ENCODE assay signal across 2 cellular contexts in the genomic region with DNA sequence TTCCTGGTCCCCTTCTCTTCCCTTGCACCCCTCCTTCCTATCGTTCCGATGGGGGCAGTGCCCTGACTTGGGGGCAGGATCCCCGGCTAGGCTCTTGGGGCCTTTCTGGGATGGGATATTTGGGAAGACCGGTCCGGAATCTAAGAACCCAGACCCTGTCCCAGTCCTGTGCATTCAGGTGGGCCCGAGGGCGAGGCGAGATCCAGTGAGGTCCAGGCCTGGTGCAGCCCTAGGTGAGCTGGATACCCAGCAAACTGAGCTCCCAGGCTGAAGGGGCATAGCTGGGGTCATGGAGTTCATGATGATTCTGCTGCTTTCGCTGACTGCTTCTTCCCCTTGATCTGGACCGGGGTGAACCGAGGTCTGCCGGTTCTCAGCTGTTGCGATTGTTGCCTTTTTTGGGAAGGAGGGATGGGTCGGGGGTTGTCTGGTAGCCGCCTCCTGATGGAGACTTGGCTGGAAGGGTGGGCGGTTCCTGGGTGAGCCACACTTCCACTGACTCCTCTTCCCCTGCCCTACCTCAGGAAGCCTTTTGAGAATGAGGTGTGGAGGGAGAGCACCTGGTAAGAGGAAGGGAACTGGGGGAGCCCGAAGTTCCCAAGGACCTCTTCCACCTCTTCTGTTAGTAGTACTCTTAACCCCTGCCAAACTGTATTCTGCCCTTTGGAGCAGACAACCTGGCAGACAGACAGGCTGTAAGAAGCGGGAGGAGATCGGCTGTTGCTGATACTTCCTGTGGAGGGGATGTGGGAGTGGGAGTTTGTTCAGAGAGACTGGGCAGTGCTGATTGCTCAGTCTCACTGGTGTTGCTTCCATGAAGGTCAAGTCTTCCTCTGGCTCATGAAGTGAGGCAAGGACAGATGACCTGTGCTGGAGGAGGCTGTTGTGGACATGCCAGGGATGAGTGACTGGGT.
TF ChIP-seq lines count a peak whose summit lies in the region.

No MANE protein-coding gene starts in this region.

TF ChIP-seq in K562, 482 proteins besides CTCF, POLR2A, EP300 and RAD21 (continued from another document):
- TF ChIP-seq, protein P1, sequence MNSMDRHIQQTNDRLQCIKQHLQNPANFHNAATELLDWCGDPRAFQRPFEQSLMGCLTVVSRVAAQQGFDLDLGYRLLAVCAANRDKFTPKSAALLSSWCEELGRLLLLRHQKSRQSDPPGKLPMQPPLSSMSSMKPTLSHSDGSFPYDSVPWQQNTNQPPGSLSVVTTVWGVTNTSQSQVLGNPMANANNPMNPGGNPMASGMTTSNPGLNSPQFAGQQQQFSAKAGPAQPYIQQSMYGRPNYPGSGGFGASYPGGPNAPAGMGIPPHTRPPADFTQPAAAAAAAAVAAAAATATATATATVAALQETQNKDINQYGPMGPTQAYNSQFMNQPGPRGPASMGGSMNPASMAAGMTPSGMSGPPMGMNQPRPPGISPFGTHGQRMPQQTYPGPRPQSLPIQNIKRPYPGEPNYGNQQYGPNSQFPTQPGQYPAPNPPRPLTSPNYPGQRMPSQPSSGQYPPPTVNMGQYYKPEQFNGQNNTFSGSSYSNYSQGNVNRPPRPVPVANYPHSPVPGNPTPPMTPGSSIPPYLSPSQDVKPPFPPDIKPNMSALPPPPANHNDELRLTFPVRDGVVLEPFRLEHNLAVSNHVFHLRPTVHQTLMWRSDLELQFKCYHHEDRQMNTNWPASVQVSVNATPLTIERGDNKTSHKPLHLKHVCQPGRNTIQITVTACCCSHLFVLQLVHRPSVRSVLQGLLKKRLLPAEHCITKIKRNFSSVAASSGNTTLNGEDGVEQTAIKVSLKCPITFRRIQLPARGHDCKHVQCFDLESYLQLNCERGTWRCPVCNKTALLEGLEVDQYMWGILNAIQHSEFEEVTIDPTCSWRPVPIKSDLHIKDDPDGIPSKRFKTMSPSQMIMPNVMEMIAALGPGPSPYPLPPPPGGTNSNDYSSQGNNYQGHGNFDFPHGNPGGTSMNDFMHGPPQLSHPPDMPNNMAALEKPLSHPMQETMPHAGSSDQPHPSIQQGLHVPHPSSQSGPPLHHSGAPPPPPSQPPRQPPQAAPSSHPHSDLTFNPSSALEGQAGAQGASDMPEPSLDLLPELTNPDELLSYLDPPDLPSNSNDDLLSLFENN (IDR thresholded peaks at IDR 0.05; ENCODE audit: low read depth in 2 of 2, low read length in 2 of 2), result 0 out of 4 replicates have a peak, but pooled peaks of 1 of the 2 experiments have one; percentile 18
- TF ChIP-seq, protein P2, sequence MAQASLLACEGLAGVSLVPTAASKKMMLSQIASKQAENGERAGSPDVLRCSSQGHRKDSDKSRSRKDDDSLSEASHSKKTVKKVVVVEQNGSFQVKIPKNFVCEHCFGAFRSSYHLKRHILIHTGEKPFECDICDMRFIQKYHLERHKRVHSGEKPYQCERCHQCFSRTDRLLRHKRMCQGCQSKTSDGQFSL (CRISPR knock-in tag; IDR thresholded peaks at IDR 0.05), result no peak
- TF ChIP-seq, protein P2 (tag; IDR thresholded peaks at IDR 0.05), result peak in 1 of 2 experiments; percentile 2; a peak in 1 of 4 replicates
- 0 out of 2 replicates have a peak, but pooled peaks have one; percentile 32 for TF ChIP-seq ZNF766 (CRISPR knock-in tag; conservative IDR thresholded peaks at IDR 0.05)
- no peak for TF ChIP-seq RBM34 (IDR thresholded peaks at IDR 0.05; ENCODE audit: borderline replicate concordance, insufficient read depth, low read length)
- TF ChIP-seq CBFA2T2 (conservative IDR thresholded peaks at IDR 0.05), result peak; percentile 57
- TF ChIP-seq SRSF7 (optimal IDR thresholded peaks at IDR 0.05; ENCODE audit: low read depth, low read length), result no peak
- no peak for TF ChIP-seq MTA2 (IDR thresholded peaks at IDR 0.05; ENCODE audit: low read depth)
- TF ChIP-seq ARID1B (IDR thresholded peaks at IDR 0.05), result peak; percentile 61
- TF ChIP-seq, protein P3, sequence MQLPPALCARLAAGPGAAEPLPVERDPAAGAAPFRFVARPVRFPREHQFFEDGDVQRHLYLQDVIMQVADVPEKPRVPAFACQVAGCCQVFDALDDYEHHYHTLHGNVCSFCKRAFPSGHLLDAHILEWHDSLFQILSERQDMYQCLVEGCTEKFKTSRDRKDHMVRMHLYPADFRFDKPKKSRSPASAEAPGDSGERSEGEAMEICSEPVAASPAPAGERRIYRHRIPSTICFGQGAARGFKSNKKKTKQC (CRISPR knock-in tag; IDR thresholded peaks at IDR 0.05), result 0 out of 2 replicates have a peak, but pooled peaks have one; percentile 15
- TF ChIP-seq SMAD4 (CRISPR knock-in tag; conservative IDR thresholded peaks at IDR 0.05), result peak; percentile 43; the same call in 1 of the 2 replicates
- TF ChIP-seq ETV1 (tag; conservative IDR thresholded peaks at IDR 0.05; ENCODE audit: low read depth), result peak; percentile 31; the same call in 1 of the 2 replicates
- TF ChIP-seq EGR1 (conservative IDR thresholded peaks at IDR 0.05), result peak; percentile 57
- TF ChIP-seq CBX2 (IDR thresholded peaks at IDR 0.05; ENCODE audit: insufficient read depth, low read length, poor library complexity, severe bottlenecking), result no peak
- TF ChIP-seq SMARCA5 (IDR thresholded peaks at IDR 0.05), result no peak
- no peak for TF ChIP-seq KDM1A (IDR thresholded peaks at IDR 0.05)
- TF ChIP-seq, protein P4, sequence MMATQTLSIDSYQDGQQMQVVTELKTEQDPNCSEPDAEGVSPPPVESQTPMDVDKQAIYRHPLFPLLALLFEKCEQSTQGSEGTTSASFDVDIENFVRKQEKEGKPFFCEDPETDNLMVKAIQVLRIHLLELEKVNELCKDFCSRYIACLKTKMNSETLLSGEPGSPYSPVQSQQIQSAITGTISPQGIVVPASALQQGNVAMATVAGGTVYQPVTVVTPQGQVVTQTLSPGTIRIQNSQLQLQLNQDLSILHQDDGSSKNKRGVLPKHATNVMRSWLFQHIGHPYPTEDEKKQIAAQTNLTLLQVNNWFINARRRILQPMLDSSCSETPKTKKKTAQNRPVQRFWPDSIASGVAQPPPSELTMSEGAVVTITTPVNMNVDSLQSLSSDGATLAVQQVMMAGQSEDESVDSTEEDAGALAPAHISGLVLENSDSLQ (IDR thresholded peaks at IDR 0.05), result peak; percentile 42; the same call in 1 of the 2 replicates
- TF ChIP-seq SMARCE1 (IDR thresholded peaks at IDR 0.05), result 0 out of 2 replicates have a peak, but pooled peaks have one; percentile 26
- TF ChIP-seq FOXM1 (IDR thresholded peaks at IDR 0.05; ENCODE audit: low read depth), result no peak
- TF ChIP-seq FOXM1 (CRISPR knock-in tag; IDR thresholded peaks at IDR 0.05; ENCODE audit: low read depth), result no peak
- no peak for TF ChIP-seq OTX1 (CRISPR knock-in tag; IDR thresholded peaks at IDR 0.05)
- 0 out of 2 replicates have a peak, but pooled peaks have one; percentile 20 for TF ChIP-seq MBD2 (IDR thresholded peaks at IDR 0.05; ENCODE audit: borderline replicate concordance, low read depth)
- 0 out of 4 replicates have a peak, but pooled peaks of 1 of the 2 experiments have one; percentile 37 for TF ChIP-seq TBL1XR1 (IDR thresholded peaks at IDR 0.05; ENCODE audit: low read length in 2 of 2)
- no peak for TF ChIP-seq ZNF3 (CRISPR knock-in tag; IDR thresholded peaks at IDR 0.05)
- no peak for TF ChIP-seq ETS2 (tag; IDR thresholded peaks at IDR 0.05; ENCODE audit: borderline replicate concordance, poor library complexity, severe bottlenecking)
- peak; percentile 53 for TF ChIP-seq TCF3 (CRISPR knock-in tag; IDR thresholded peaks at IDR 0.05)
- peak; percentile 18; the same call in 1 of the 2 replicates for TF ChIP-seq TAL1 (IDR thresholded peaks at IDR 0.05)
- no peak for TF ChIP-seq L3MBTL2 (IDR thresholded peaks at IDR 0.05)
- TF ChIP-seq ZFP36 (IDR thresholded peaks at IDR 0.05; ENCODE audit: low read depth, low read length, partially characterized antibody), result peak; percentile 15
- TF ChIP-seq NCOR1 (IDR thresholded peaks at IDR 0.05), result peak; percentile 53; the same call in 1 of the 2 replicates

TF ChIP-seq in HepG2, 621 proteins besides CTCF, POLR2A, EP300 and RAD21 (continued from another document and continues in another):
- TF ChIP-seq, protein P5, sequence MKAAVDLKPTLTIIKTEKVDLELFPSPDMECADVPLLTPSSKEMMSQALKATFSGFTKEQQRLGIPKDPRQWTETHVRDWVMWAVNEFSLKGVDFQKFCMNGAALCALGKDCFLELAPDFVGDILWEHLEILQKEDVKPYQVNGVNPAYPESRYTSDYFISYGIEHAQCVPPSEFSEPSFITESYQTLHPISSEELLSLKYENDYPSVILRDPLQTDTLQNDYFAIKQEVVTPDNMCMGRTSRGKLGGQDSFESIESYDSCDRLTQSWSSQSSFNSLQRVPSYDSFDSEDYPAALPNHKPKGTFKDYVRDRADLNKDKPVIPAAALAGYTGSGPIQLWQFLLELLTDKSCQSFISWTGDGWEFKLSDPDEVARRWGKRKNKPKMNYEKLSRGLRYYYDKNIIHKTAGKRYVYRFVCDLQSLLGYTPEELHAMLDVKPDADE (CRISPR knock-in tag; IDR thresholded peaks at IDR 0.05), result no peak
- TF ChIP-seq RNF2 (conservative IDR thresholded peaks at IDR 0.05; ENCODE audit: low read depth), result no peak
- no peak for TF ChIP-seq TBP (CRISPR knock-in tag; IDR thresholded peaks at IDR 0.05)
- TF ChIP-seq, protein P6, sequence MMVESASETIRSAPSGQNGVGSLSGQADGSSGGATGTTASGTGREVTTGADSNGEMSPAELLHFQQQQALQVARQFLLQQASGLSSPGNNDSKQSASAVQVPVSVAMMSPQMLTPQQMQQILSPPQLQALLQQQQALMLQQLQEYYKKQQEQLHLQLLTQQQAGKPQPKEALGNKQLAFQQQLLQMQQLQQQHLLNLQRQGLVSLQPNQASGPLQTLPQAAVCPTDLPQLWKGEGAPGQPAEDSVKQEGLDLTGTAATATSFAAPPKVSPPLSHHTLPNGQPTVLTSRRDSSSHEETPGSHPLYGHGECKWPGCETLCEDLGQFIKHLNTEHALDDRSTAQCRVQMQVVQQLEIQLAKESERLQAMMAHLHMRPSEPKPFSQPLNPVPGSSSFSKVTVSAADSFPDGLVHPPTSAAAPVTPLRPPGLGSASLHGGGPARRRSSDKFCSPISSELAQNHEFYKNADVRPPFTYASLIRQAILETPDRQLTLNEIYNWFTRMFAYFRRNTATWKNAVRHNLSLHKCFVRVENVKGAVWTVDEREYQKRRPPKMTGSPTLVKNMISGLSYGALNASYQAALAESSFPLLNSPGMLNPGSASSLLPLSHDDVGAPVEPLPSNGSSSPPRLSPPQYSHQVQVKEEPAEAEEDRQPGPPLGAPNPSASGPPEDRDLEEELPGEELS (CRISPR knock-in tag; IDR thresholded peaks at IDR 0.05), result no peak
- TF ChIP-seq POLR2AphosphoS2 (IDR thresholded peaks at IDR 0.05; ENCODE audit: low read depth, low read length), result no peak
- TF ChIP-seq RFX1 (IDR thresholded peaks at IDR 0.05), result no peak
- no peak for TF ChIP-seq ZNF781 (CRISPR knock-in tag; IDR thresholded peaks at IDR 0.05; ENCODE audit: borderline replicate concordance, not compliant biosample characterization)
- no peak for TF ChIP-seq ZKSCAN8 (CRISPR knock-in tag; IDR thresholded peaks at IDR 0.05; ENCODE audit: borderline replicate concordance)
- TF ChIP-seq ZNF556 (CRISPR knock-in tag; IDR thresholded peaks at IDR 0.05; ENCODE audit: borderline replicate concordance), result no peak
- TF ChIP-seq ZFX (CRISPR knock-in tag; IDR thresholded peaks at IDR 0.05; ENCODE audit: low read depth), result peak; percentile 11; the same call in 1 of the 2 replicates
- TF ChIP-seq, protein P7, sequence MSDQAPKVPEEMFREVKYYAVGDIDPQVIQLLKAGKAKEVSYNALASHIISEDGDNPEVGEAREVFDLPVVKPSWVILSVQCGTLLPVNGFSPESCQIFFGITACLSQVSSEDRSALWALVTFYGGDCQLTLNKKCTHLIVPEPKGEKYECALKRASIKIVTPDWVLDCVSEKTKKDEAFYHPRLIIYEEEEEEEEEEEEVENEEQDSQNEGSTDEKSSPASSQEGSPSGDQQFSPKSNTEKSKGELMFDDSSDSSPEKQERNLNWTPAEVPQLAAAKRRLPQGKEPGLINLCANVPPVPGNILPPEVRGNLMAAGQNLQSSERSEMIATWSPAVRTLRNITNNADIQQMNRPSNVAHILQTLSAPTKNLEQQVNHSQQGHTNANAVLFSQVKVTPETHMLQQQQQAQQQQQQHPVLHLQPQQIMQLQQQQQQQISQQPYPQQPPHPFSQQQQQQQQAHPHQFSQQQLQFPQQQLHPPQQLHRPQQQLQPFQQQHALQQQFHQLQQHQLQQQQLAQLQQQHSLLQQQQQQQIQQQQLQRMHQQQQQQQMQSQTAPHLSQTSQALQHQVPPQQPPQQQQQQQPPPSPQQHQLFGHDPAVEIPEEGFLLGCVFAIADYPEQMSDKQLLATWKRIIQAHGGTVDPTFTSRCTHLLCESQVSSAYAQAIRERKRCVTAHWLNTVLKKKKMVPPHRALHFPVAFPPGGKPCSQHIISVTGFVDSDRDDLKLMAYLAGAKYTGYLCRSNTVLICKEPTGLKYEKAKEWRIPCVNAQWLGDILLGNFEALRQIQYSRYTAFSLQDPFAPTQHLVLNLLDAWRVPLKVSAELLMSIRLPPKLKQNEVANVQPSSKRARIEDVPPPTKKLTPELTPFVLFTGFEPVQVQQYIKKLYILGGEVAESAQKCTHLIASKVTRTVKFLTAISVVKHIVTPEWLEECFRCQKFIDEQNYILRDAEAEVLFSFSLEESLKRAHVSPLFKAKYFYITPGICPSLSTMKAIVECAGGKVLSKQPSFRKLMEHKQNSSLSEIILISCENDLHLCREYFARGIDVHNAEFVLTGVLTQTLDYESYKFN (CRISPR knock-in tag; conservative IDR thresholded peaks at IDR 0.05), result no peak
- TF ChIP-seq, protein P8, sequence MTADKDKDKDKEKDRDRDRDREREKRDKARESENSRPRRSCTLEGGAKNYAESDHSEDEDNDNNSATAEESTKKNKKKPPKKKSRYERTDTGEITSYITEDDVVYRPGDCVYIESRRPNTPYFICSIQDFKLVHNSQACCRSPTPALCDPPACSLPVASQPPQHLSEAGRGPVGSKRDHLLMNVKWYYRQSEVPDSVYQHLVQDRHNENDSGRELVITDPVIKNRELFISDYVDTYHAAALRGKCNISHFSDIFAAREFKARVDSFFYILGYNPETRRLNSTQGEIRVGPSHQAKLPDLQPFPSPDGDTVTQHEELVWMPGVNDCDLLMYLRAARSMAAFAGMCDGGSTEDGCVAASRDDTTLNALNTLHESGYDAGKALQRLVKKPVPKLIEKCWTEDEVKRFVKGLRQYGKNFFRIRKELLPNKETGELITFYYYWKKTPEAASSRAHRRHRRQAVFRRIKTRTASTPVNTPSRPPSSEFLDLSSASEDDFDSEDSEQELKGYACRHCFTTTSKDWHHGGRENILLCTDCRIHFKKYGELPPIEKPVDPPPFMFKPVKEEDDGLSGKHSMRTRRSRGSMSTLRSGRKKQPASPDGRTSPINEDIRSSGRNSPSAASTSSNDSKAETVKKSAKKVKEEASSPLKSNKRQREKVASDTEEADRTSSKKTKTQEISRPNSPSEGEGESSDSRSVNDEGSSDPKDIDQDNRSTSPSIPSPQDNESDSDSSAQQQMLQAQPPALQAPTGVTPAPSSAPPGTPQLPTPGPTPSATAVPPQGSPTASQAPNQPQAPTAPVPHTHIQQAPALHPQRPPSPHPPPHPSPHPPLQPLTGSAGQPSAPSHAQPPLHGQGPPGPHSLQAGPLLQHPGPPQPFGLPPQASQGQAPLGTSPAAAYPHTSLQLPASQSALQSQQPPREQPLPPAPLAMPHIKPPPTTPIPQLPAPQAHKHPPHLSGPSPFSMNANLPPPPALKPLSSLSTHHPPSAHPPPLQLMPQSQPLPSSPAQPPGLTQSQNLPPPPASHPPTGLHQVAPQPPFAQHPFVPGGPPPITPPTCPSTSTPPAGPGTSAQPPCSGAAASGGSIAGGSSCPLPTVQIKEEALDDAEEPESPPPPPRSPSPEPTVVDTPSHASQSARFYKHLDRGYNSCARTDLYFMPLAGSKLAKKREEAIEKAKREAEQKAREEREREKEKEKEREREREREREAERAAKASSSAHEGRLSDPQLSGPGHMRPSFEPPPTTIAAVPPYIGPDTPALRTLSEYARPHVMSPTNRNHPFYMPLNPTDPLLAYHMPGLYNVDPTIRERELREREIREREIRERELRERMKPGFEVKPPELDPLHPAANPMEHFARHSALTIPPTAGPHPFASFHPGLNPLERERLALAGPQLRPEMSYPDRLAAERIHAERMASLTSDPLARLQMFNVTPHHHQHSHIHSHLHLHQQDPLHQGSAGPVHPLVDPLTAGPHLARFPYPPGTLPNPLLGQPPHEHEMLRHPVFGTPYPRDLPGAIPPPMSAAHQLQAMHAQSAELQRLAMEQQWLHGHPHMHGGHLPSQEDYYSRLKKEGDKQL (CRISPR knock-in tag; IDR thresholded peaks at IDR 0.05; ENCODE audit: low read depth), result no peak
- no peak for TF ChIP-seq TCF7L2 (IDR thresholded peaks at IDR 0.05; ENCODE audit: low read depth, low read length)
